9 cellular contexts compared by ENCODE assay signal in genomic region chr22:37427711-37428635, GRCh38. TPM values are rescaled to one million over a fixed set of nuclear protein-coding genes. Genes with fewer than 3 reads are reported as not detected.
DNase-seq lines count a peak whose midpoint lies in the region; ATAC-seq and TF ChIP-seq lines count a peak whose summit lies in the region.
"Had no signal": no experiment of that assay in that cellular context is flagged by ENCODE, and none has a peak within 500 bp of the region (broad histone marks: within the 10 kb centered on the region; RNA-seq: fewer than 3 reads in every experiment).

No MANE protein-coding gene starts in this region.

- H3K27ac ChIP-seq in A673 (ENCODE audit: low read depth, low read length, poor library complexity, severe bottlenecking), result no peak overlapping the region
- no peak overlapping the region for H3K27ac ChIP-seq in coronary artery
- no peak overlapping the region for H3K27ac ChIP-seq in naive thymus-derived CD4-positive, alpha-beta T cell (ENCODE audit: low read depth, low read length)
- H3K27ac ChIP-seq: gastrocnemius medialis had no signal

- ATAC-seq in naive thymus-derived CD4-positive, alpha-beta T cell, result no peak
- ATAC-seq in HG03439 (IDR thresholded peaks at IDR 0.05; ENCODE audit: unreplicated experiment), result no peak
- ATAC-seq in GM18870 (IDR thresholded peaks at IDR 0.05; ENCODE audit: unreplicated experiment), result no peak
- ATAC-seq: gastrocnemius medialis had no signal

- H3K4me3 Mint-ChIP-seq in naive thymus-derived CD4-positive, alpha-beta T cell, result peak overlapping the region; percentile 24 to 79 (median 50)

- H3K4me3 ChIP-seq in A673 (ENCODE audit: low read depth, low read length, poor library complexity, severe bottlenecking) (peak overlapping the region; percentile 43), HFF-Myc (replicated peaks; ENCODE audit: low read depth, low read length) (peak overlapping the region; percentile 57), coronary artery (peak overlapping the region; percentile 66)
- H3K4me3 ChIP-seq in naive thymus-derived CD4-positive, alpha-beta T cell (ENCODE audit: low read length), result no peak overlapping the region

- peaks cover 0 to 11% (median 0%) of the 10 kb centered on the region in 5 donors for H3K36me3 Mint-ChIP-seq in naive thymus-derived CD4-positive, alpha-beta T cell

- H3K27ac Mint-ChIP-seq in naive thymus-derived CD4-positive, alpha-beta T cell, result no peak overlapping the region

- H3K4me1 ChIP-seq in A673 (ENCODE audit: insufficient read depth, low read length, poor library complexity, severe bottlenecking), result no peaks in the 10 kb centered on the region
- H3K4me1 ChIP-seq in naive thymus-derived CD4-positive, alpha-beta T cell (ENCODE audit: control insufficient read depth in 2 of 2, insufficient read depth in 2 of 2, low read length in 2 of 2), result peaks cover 5 to 8% of the 10 kb centered on the region in 2 donors
- H3K4me1 ChIP-seq: gastrocnemius medialis had no signal

- H3K9me3 ChIP-seq in A673 (ENCODE audit: low read depth, low read length, poor library complexity, severe bottlenecking), result peaks cover 9% of the 10 kb centered on the region
- H3K9me3 ChIP-seq in naive thymus-derived CD4-positive, alpha-beta T cell (ENCODE audit: control insufficient read depth in 2 of 3, low read length in 3 of 3), result no peaks in the 10 kb centered on the region
- H3K9me3 ChIP-seq: gastrocnemius medialis had no signal

- no peak for TF ChIP-seq CTCF in A673 (conservative IDR thresholded peaks at IDR 0.05; ENCODE audit: low read depth, low read length)
- no peak for TF ChIP-seq CTCF in HFF-Myc (IDR thresholded peaks at IDR 0.05; ENCODE audit: low read depth, low read length, missing control alignments)
- no peak for TF ChIP-seq CTCF in coronary artery (IDR thresholded peaks at IDR 0.05)

- CTCF ChIA-PET in A673 (lab: Charles Lee), result interaction anchor here (0.6 to 0.8 kb wide), 3 partner anchors 97 to 878 kb away, joined by 3 to 5 read pairs (median 4); no protein-coding TSS in a partner anchor
- CTCF ChIA-PET in naive thymus-derived CD4-positive, alpha-beta T cell (lab: Charles Lee), result interaction anchor here (0.5 to 4.1 kb wide), 10 partner anchors 10 to 764 kb away, joined by 3 to 33 read pairs (median 6); partner anchors contain the start of gene CYTH4

- no peaks in the 10 kb centered on the region for H3K36me3 ChIP-seq in A673 (ENCODE audit: insufficient read depth, low read length, poor library complexity, severe bottlenecking)
- H3K36me3 ChIP-seq in naive thymus-derived CD4-positive, alpha-beta T cell (ENCODE audit: control insufficient read depth in 2 of 3, insufficient read depth in 3 of 3, low read length in 3 of 3), result no peaks in the 10 kb centered on the region
- H3K36me3 ChIP-seq: gastrocnemius medialis had no signal

- intact Hi-C loops in A673 (cut with micrococcal nuclease; ENCODE audit: unreplicated experiment), result loop anchor here (10.0 kb wide), 1 partner anchor 153 kb away; no protein-coding TSS in a partner anchor
- intact Hi-C loops in naive thymus-derived CD4-positive, alpha-beta T cell (cut with micrococcal nuclease), result loop anchor here in 1 of 2 donors (10.0 kb wide), 1 partner anchor 353 kb away; no protein-coding TSS in a partner anchor

- peaks cover 42 to 62% (median 52%) of the 10 kb centered on the region in 5 donors for H3K27me3 Mint-ChIP-seq in naive thymus-derived CD4-positive, alpha-beta T cell

- DNase-seq in A673 (ENCODE audit: low spot score) (no peak), HFF-Myc (ENCODE audit: extremely low read depth, low read depth) (no peak), coronary artery (ENCODE audit: low spot score) (no peak), T-helper 9 cell (no peak)
- no peak for DNase-seq in naive thymus-derived CD4-positive, alpha-beta T cell
- no peak for DNase-seq in stimulated activated CD4-positive, alpha-beta T cell treated with anti-CD3 and anti-CD28 coated beads, Interleukin-4, amount 100 ng/mL, for 4 hours
- DNase-seq: gastrocnemius medialis had no signal

- peaks cover 0 to 8% (median 0%) of the 10 kb centered on the region in 11 donors for H3K9me3 Mint-ChIP-seq in naive thymus-derived CD4-positive, alpha-beta T cell

- H3K27me3 ChIP-seq in A673 (replicated peaks; ENCODE audit: insufficient read depth, low read depth, low read length, poor library complexity), result peaks cover 35% of the 10 kb centered on the region
- peaks cover 12 to 14% of the 10 kb centered on the region in 2 donors for H3K27me3 ChIP-seq in naive thymus-derived CD4-positive, alpha-beta T cell (ENCODE audit: control insufficient read depth in 2 of 2, insufficient read depth in 2 of 2, low read length in 2 of 2)

- peaks cover 0 to 25% (median 0%) of the 10 kb centered on the region in 7 donors for H3K4me1 Mint-ChIP-seq in naive thymus-derived CD4-positive, alpha-beta T cell

- BruUV-seq in A673 (replicated peaks; lab: Mats Ljungman, UMichigan), result no TSS peak

- POLR2A ChIA-PET in A673 (lab: Charles Lee; ENCODE audit: low non-redundant PET), result no interaction called here
- POLR2A ChIA-PET in naive thymus-derived CD4-positive, alpha-beta T cell (lab: Charles Lee), result interaction anchor here (0.7 to 1.5 kb wide), 2 partner anchors 44 to 118 kb away, joined by 3 read pairs; no protein-coding TSS in a partner anchor

RNA-seq across cellular contexts. Expression of gene ELFN2, which starts 0.7 kb away (rescaled TPM):
- not detected in 2 replicates for total RNA-seq in A673 (2021)
- total RNA-seq in naive thymus-derived CD4-positive, alpha-beta T cell, result under 1 TPM; 0.10 to 0.66 (median 0.57) TPM
- not detected for polyA plus RNA-seq in naive thymus-derived CD4-positive, alpha-beta T cell

RNA-seq across cellular contexts. Expression of gene MFNG, which starts 58.2 kb away (rescaled TPM):
- not detected in 2 replicates for total RNA-seq in A673 (2021)
- 100 to 1,000 TPM; 146 to 223 (median 203) TPM for total RNA-seq in naive thymus-derived CD4-positive, alpha-beta T cell
- 100 to 1,000 TPM; 350 to 449 TPM for polyA plus RNA-seq in naive thymus-derived CD4-positive, alpha-beta T cell

Comparison
In these comparisons a context has a peak if more than half of its experiments do, and no peak if none do; other contexts are left out.
1. RNA of gene MFNG, which starts 58.2 kb away (total RNA-seq): 146 to 223 TPM in naive thymus-derived CD4-positive, alpha-beta T cell; not detected in A673; every median in the first group is over 100 times any median in the second.